Comparison of ENCODE assay signal across 8 cellular contexts in the genomic region with DNA sequence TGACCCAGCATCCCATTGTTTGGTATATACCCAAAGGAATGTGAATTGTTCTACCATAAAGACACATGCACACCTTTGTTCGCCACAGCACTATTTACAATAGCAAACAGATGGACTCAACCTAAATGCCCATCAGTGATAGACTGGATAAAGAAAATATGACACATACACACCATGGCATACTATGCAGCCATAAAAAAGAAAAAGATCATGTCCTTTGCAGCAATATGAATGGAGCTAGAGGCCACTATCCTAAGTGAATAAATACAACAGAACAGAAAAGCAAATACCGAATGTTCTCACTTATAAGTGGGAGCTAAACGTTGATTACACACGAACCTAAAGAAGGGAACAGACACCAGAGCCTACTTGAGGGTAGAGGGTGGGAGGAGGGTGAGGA.
"Had no signal": no experiment of that assay in that cellular context is flagged by ENCODE, and none has a peak within 500 bp of the region (broad histone marks: within the 10 kb centered on the region; RNA-seq: fewer than 3 reads in every experiment).

No MANE protein-coding gene starts in this region.

- ATAC-seq: GM12878 had no signal

- FAIRE-seq: G401.6, GM12878, GM12891, GM12892, GM18507, GM19239 had no signal

- H3K4me3 ChIP-seq: GM12878 had no signal

- DNase-seq: GDM1, GF-D8 had no signal
